20 cellular contexts compared by ENCODE assay signal in genomic region chr13:71863249-71863648, GRCh38. TPM values are rescaled to one million over a fixed set of nuclear protein-coding genes. Genes with fewer than 3 reads are reported as not detected.
DNase-seq lines count a peak whose midpoint lies in the region; ATAC-seq, FAIRE-seq and TF ChIP-seq lines count a peak whose summit lies in the region.
"Had no signal": no experiment of that assay in that cellular context is flagged by ENCODE, and none has a peak within 500 bp of the region (broad histone marks: within the 10 kb centered on the region; RNA-seq: fewer than 3 reads in every experiment).

No MANE protein-coding gene starts in this region.

- no peak for ATAC-seq in WTC11
- ATAC-seq in GM19035 (IDR thresholded peaks at IDR 0.05; ENCODE audit: unreplicated experiment), result no peak
- no peak for ATAC-seq in omental fat pad (ENCODE audit: low FRiP score)
- ATAC-seq: HCT116 had no signal

- DNase-seq in NCI-H2107 treated with DMSO at 0.1 percent for 48 hours (lab: John Stamatoyannopoulos, UW; ENCODE audit: unreplicated experiment), result peak; percentile 59
- no peak for DNase-seq in NCI-H2107 (lab: John Stamatoyannopoulos, UW)
- no peak for DNase-seq in WTC11 (ENCODE audit: low spot score)
- peak; percentile 16 for DNase-seq in small intestine
- DNase-seq in stimulated activated CD4-positive, alpha-beta T cell treated with anti-CD3 and anti-CD28 coated beads, Interleukin-4, amount 100 ng/mL, for 1 hour, result no peak
- DNase-seq in omental fat pad (ENCODE audit: low spot score), result no peak
- DNase-seq: activated CD4-positive, alpha-beta T cell treated with anti-CD3 and anti-CD28 coated beads for 48 hours; activated CD8-positive, alpha-beta memory T cell treated with anti-CD3 and anti-CD28 coated beads, Interleukin-2, amount 50 U/mL, for 4 hours; activated effector memory CD4-positive, alpha-beta T cell treated with Interleukin-2 at 50 U/mL for 16 hours; islet precursor cell; KBM-7; NK-92 treated with Interleukin-12 subunit alpha and Interleukin-12 subunit beta, amount 100 ng/mL, for 24 hours; occipital lobe; RPMI8226; stimulated activated CD4-positive, alpha-beta T cell treated with anti-CD3 and anti-CD28 coated beads, Interleukin-4, amount 100 ng/mL, for 24 hours had no signal

- WGBS in mesodermal cell (ENCODE audit: insufficient coverage in 2 of 2), 2 experiments, result no CpG with 5 or more reads among the region's 1 CpG
- WGBS in small intestine, 3 donors, result 14 to 35% (median 33%) methylated on average over 1 of the region's 1 CpG

- POLR2A ChIA-PET in WTC11 (lab: Charles Lee), result no interaction called here

- H3K36me3 ChIP-seq in mesodermal cell (ENCODE audit: control insufficient read depth, insufficient read depth, low read length) (no peaks in the 10 kb centered on the region), small intestine (ENCODE audit: control insufficient read depth in 2 of 2, insufficient read depth in 2 of 2, low read length in 2 of 2) (no peaks in the 10 kb centered on the region)

- FAIRE-seq in small intestine (lab: Jason Lieb, UNC), result no peak
- FAIRE-seq: GM19239 had no signal

- no peaks in the 10 kb centered on the region for H3K36me3 Mint-ChIP-seq in WTC11

- H3K9me3 Mint-ChIP-seq in WTC11, result no peaks in the 10 kb centered on the region

- TF ChIP-seq CTCF in WTC11 (IDR thresholded peaks at IDR 0.05) (no peak), omental fat pad (IDR thresholded peaks at IDR 0.05) (no peak)

- H3K27ac ChIP-seq in mesodermal cell (ENCODE audit: low read depth, low read length, severe bottlenecking), result no peak overlapping the region
- no peak overlapping the region for H3K27ac ChIP-seq in small intestine (ENCODE audit: low read depth in 1 of 2, low read length in 1 of 2)

- H3K4me3 ChIP-seq in mesodermal cell (ENCODE audit: extremely low read depth, insufficient read depth, low read length, poor library complexity, severe bottlenecking) (peak overlapping the region; percentile 76), small intestine (ENCODE audit: low read depth in 1 of 2, low read length in 2 of 2) (no peak overlapping the region)

- H3K4me1 ChIP-seq in mesodermal cell (ENCODE audit: control insufficient read depth, insufficient read depth, low read length, poor library complexity, severe bottlenecking) (no peaks in the 10 kb centered on the region), small intestine (ENCODE audit: control insufficient read depth in 2 of 2, insufficient read depth in 1 of 2, low read depth in 1 of 2, low read length in 1 of 2) (no peaks in the 10 kb centered on the region)

- CTCF ChIA-PET in WTC11 (lab: Charles Lee), result no interaction called here

- H3K4me3 Mint-ChIP-seq in WTC11, result peak overlapping the region; percentile 90

- H3K4me1 Mint-ChIP-seq in WTC11, result peaks cover 26% of the 10 kb centered on the region

- H3K9me3 ChIP-seq in mesodermal cell (ENCODE audit: control insufficient read depth, low read length) (no peaks in the 10 kb centered on the region), small intestine (ENCODE audit: control insufficient read depth, low read depth) (no peaks in the 10 kb centered on the region)

- H3K27me3 Mint-ChIP-seq in WTC11 (ENCODE audit: low read depth), result peaks cover 76% of the 10 kb centered on the region

- H3K27me3 ChIP-seq in small intestine (ENCODE audit: control insufficient read depth in 2 of 2, insufficient read depth in 2 of 2, low read length in 2 of 2), result no peaks in the 10 kb centered on the region

- H3K27ac Mint-ChIP-seq in WTC11, result no peak overlapping the region

TF ChIP-seq in WTC11, 78 proteins besides CTCF, POLR2A, EP300 and RAD21:
- TF ChIP-seq IRF2 (CRISPR knock-in tag; IDR thresholded peaks at IDR 0.05; ENCODE audit: borderline replicate concordance, low read depth), result no peak
- TF ChIP-seq SP1 (CRISPR knock-in tag; conservative IDR thresholded peaks at IDR 0.05), result no peak
- TF ChIP-seq, protein P1, sequence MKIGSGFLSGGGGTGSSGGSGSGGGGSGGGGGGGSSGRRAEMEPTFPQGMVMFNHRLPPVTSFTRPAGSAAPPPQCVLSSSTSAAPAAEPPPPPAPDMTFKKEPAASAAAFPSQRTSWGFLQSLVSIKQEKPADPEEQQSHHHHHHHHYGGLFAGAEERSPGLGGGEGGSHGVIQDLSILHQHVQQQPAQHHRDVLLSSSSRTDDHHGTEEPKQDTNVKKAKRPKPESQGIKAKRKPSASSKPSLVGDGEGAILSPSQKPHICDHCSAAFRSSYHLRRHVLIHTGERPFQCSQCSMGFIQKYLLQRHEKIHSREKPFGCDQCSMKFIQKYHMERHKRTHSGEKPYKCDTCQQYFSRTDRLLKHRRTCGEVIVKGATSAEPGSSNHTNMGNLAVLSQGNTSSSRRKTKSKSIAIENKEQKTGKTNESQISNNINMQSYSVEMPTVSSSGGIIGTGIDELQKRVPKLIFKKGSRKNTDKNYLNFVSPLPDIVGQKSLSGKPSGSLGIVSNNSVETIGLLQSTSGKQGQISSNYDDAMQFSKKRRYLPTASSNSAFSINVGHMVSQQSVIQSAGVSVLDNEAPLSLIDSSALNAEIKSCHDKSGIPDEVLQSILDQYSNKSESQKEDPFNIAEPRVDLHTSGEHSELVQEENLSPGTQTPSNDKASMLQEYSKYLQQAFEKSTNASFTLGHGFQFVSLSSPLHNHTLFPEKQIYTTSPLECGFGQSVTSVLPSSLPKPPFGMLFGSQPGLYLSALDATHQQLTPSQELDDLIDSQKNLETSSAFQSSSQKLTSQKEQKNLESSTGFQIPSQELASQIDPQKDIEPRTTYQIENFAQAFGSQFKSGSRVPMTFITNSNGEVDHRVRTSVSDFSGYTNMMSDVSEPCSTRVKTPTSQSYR (CRISPR knock-in tag; IDR thresholded peaks at IDR 0.05), result no peak
- no peak for TF ChIP-seq KAT7 (CRISPR knock-in tag; IDR thresholded peaks at IDR 0.05; ENCODE audit: borderline replicate concordance)
- TF ChIP-seq PRRX2 (CRISPR knock-in tag; IDR thresholded peaks at IDR 0.05), result no peak
- TF ChIP-seq TP53 (CRISPR knock-in tag; IDR thresholded peaks at IDR 0.05), result no peak
- TF ChIP-seq ZNF232 (CRISPR knock-in tag; IDR thresholded peaks at IDR 0.05), result no peak
- no peak for TF ChIP-seq MXD4 (CRISPR knock-in tag; IDR thresholded peaks at IDR 0.05; ENCODE audit: borderline replicate concordance)
- TF ChIP-seq, protein P2, sequence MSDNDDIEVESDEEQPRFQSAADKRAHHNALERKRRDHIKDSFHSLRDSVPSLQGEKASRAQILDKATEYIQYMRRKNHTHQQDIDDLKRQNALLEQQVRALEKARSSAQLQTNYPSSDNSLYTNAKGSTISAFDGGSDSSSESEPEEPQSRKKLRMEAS (CRISPR knock-in tag; IDR thresholded peaks at IDR 0.05), result no peak

RNA-seq across cellular contexts. Expression of gene DACH1, which starts 3.8 kb away (rescaled TPM):
- total RNA-seq in WTC11 (2021) (0.31 to 0.39 TPM (median 0.37 TPM) in 3 replicates), omental fat pad (10 to 100 TPM in 1 of 4 donors, 1 to 10 TPM in 3; 1.1 to 10.4 (median 2.8) TPM)
- 13.8 TPM for polyA plus RNA-seq in mesodermal cell (2013, experiment 1 of 2)
- polyA plus RNA-seq in mesodermal cell (2013, experiment 2 of 2), result 11.3 TPM
- 1 to 10 TPM; 1.8 to 6.5 (median 2.2) TPM for polyA plus RNA-seq in small intestine
- total RNA-seq: A172 had no signal

Comparison
In these comparisons a context has a peak if more than half of its experiments do, and no peak if none do; other contexts are left out.
1. DNase-seq: peak in NCI-H2107 treated with DMSO at 0.1 percent for 48 hours (single experiment) and small intestine (single experiment); none in NCI-H2107 (single experiment), WTC11 (single experiment), stimulated activated CD4-positive, alpha-beta T cell treated with anti-CD3 and anti-CD28 coated beads, Interleukin-4, amount 100 ng/mL, for 1 hour (single experiment) and omental fat pad (single experiment).